ENCODE assay signal across 9 cellular contexts in genomic region chr2:109516445-109517117, GRCh38.
DNase-seq lines count a peak whose midpoint lies in the region; ATAC-seq, FAIRE-seq and TF ChIP-seq lines count a peak whose summit lies in the region.
"Had no signal": no experiment of that assay in that cellular context is flagged by ENCODE, and none has a peak within 500 bp of the region (broad histone marks: within the 10 kb centered on the region; RNA-seq: fewer than 3 reads in every experiment).

No MANE protein-coding gene starts in this region.

- peak; percentile 44 for ATAC-seq in HG02885 (IDR thresholded peaks at IDR 0.05; ENCODE audit: poor library complexity, unreplicated experiment)
- ATAC-seq in SK-N-SH treated with all-trans-retinoic acid at 6 μM for 48 hours: peak; percentile 70
- ATAC-seq in left cardiac atrium: peak; percentile 34 to 39
- ATAC-seq in HG03565 (IDR thresholded peaks at IDR 0.05; ENCODE audit: unreplicated experiment): no peak

- peak; percentile 89 for FAIRE-seq in urothelium cell line (lab: Jason Lieb, UNC)
- FAIRE-seq in GM12892 (lab: Jason Lieb, UNC): no peak

- no peak for TF ChIP-seq POLR2A in GM12892 (IDR thresholded peaks at IDR 0.05; ENCODE audit: low read depth, low read length)

- peak; percentile 87 for DNase-seq in D341Med (ENCODE audit: low spot score)
- no peak for DNase-seq in left cardiac atrium
- peak; percentile 93 for DNase-seq in urothelium cell line (ENCODE audit: low spot score)
- DNase-seq in dedifferentiated amniotic fluid mesenchymal stem cell (ENCODE audit: extremely low spot score): no peak
- no peak for DNase-seq in GM12892 (ENCODE audit: insufficient read length)
- DNase-seq: naive B cell had no signal

- intact Hi-C loops in left cardiac atrium (cut with DNase I): loop anchor here in 1 of 2 donors (10.0 kb wide), 1 partner anchor 662 kb away; no protein-coding TSS in a partner anchor

TF ChIP-seq in SK-N-SH treated with all-trans-retinoic acid at 6 μM for 48 hours, 23 proteins besides CTCF, POLR2A, EP300 and RAD21:
- no peak for TF ChIP-seq BACH2 (CRISPR knock-in tag; IDR thresholded peaks at IDR 0.05; ENCODE audit: borderline replicate concordance)
- TF ChIP-seq ZC3H10 (CRISPR knock-in tag; IDR thresholded peaks at IDR 0.05): no peak
- no peak for TF ChIP-seq SNAI2 (CRISPR knock-in tag; IDR thresholded peaks at IDR 0.05)
- no peak for TF ChIP-seq PATZ1 (CRISPR knock-in tag; IDR thresholded peaks at IDR 0.05; ENCODE audit: borderline replicate concordance)
- no peak for TF ChIP-seq TOX (CRISPR knock-in tag; IDR thresholded peaks at IDR 0.05; ENCODE audit: borderline replicate concordance)
- no peak for TF ChIP-seq ZFP30 (CRISPR knock-in tag; IDR thresholded peaks at IDR 0.05)
- no peak for TF ChIP-seq ESRRG (CRISPR knock-in tag; IDR thresholded peaks at IDR 0.05)
- TF ChIP-seq ZFP3 (CRISPR knock-in tag; IDR thresholded peaks at IDR 0.05): no peak
- no peak for TF ChIP-seq ISL1 (CRISPR knock-in tag; IDR thresholded peaks at IDR 0.05)
- no peak for TF ChIP-seq ZNF565 (CRISPR knock-in tag; conservative IDR thresholded peaks at IDR 0.05; ENCODE audit: low read depth)
- TF ChIP-seq RARB (CRISPR knock-in tag; IDR thresholded peaks at IDR 0.05): no peak
- no peak for TF ChIP-seq ZNF70 (CRISPR knock-in tag; IDR thresholded peaks at IDR 0.05)
- no peak for TF ChIP-seq GLIS3 (CRISPR knock-in tag; IDR thresholded peaks at IDR 0.05)

Comparison
In these comparisons a context has a peak if more than half of its experiments do, and no peak if none do; other contexts are left out.
1. DNase-seq: peak in D341Med (single experiment) and urothelium cell line (single experiment); none in left cardiac atrium (single experiment), dedifferentiated amniotic fluid mesenchymal stem cell (single experiment) and GM12892 (single experiment).